Comparison of ENCODE assay signal across 1 cellular context in the genomic region with DNA sequence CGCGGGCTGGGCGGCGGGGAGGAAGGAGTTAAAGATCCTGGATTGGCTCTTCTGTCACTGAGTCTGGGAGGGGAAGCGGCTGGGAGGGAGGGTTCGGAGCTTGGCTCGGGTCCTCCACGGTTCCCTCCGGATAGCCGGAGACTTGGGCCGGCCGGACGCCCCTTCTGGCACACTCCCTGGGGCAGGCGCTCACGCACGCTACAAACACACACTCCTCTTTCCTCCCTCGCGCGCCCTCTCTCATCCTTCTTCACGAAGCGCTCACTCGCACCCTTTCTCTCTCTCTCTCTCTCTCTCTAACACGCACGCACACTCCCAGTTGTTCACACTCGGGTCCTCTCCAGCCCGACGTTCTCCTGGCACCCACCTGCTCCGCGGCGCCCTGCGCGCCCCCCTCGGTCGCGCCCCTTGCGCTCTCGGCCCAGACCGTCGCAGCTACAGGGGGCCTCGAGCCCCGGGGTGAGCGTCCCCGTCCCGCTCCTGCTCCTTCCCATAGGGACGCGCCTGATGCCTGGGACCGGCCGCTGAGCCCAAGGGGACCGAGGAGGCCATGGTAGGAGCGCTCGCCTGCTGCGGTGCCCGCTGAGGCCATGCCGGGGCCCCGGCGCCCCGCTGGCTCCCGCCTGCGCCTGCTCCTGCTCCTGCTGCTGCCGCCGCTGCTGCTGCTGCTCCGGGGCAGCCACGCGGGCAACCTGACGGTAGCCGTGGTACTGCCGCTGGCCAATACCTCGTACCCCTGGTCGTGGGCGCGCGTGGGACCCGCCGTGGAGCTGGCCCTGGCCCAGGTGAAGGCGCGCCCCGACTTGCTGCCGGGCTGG.
TF ChIP-seq lines count a peak whose summit lies in the region.

NPR1 (plus strand) TSS at position 170 of the 818 bp plus-strand sequence; CDS start at position 591, 421 bp downstream.

TF ChIP-seq in GM12878, 131 proteins besides CTCF, POLR2A, EP300 and RAD21 (continued from another document):
- TF ChIP-seq CUX1 (IDR thresholded peaks at IDR 0.05; ENCODE audit: insufficient replicate concordance, low read depth, low read length), result no peak
- TF ChIP-seq YBX1 (IDR thresholded peaks at IDR 0.05), result no peak
- peak; percentile 27; the same call in 1 of the 2 replicates for TF ChIP-seq GATAD2B (conservative IDR thresholded peaks at IDR 0.05; ENCODE audit: low read depth)
- peak in 1 of 2 experiments; percentile 29; a peak in 1 of 4 replicates for TF ChIP-seq BHLHE40 (IDR thresholded peaks at IDR 0.05; ENCODE audit: borderline replicate concordance in 1 of 2, low read depth in 2 of 2, low read length in 1 of 2)
- TF ChIP-seq HDGF (IDR thresholded peaks at IDR 0.05), result peak; percentile 35; the same call in 1 of the 2 replicates
- peak; percentile 88 for TF ChIP-seq SUZ12 (IDR thresholded peaks at IDR 0.05; ENCODE audit: unreplicated experiment)
- TF ChIP-seq HDAC6 (IDR thresholded peaks at IDR 0.05; ENCODE audit: unreplicated experiment), result peak; percentile 81
- TF ChIP-seq HDAC2 (IDR thresholded peaks at IDR 0.05), result no peak
- peak; percentile 67; the same call in 1 of the 2 replicates for TF ChIP-seq NBN (IDR thresholded peaks at IDR 0.05)
TF ChIP-seq in GM12878: peak in this region for 7.
